Comparison of ENCODE assay signal across 35 cellular contexts in genomic region chr20:30503992-30504570, GRCh38.
"Had no signal": no experiment of that assay in that cellular context is flagged by ENCODE, and none has a peak within 500 bp of the region (broad histone marks: within the 10 kb centered on the region; RNA-seq: fewer than 3 reads in every experiment).

No MANE protein-coding gene starts in this region.

- H3K36me3 ChIP-seq: brain microvascular endothelial cell, Peyer's patch, SJSA1 had no signal

- H3K27me3 ChIP-seq: brain microvascular endothelial cell, Peyer's patch, SJSA1 had no signal

- H3K27ac ChIP-seq: brain microvascular endothelial cell, Peyer's patch, SJSA1, VCaP had no signal

- ATAC-seq: activated CD8-positive, alpha-beta memory T cell treated with anti-CD3 and anti-CD28 coated beads, Interleukin-2, amount 10 ng/mL, durations not matched to agents 7 days and 5 days; activated naive CD8-positive, alpha-beta T cell treated with anti-CD3 and anti-CD28 coated beads, Interleukin-2, amount 50 U/mL, for 24 hours; PC-3 had no signal

- H3K4me1 ChIP-seq: Peyer's patch, SJSA1 had no signal

- DNase-seq: activated B cell treated with CpG ODN at 0.5 μM for 24 hours; activated CD4-positive, alpha-beta memory T cell treated with anti-CD3 and anti-CD28 coated beads, Interleukin-2, amount 10 ng/mL, durations not matched to agents 7 days and 5 days; activated CD4-positive, alpha-beta T cell treated with anti-CD3 and anti-CD28 coated beads for 48 hours; activated CD4-positive, CD25-positive, alpha-beta regulatory T cell treated with anti-CD3 and anti-CD28 coated beads, Interleukin-2, amount 50 U/mL, for 72 hours; activated CD8-positive, alpha-beta memory T cell treated with anti-CD3 and anti-CD28 coated beads for 24 hours; activated CD8-positive, alpha-beta memory T cell treated with anti-CD3 and anti-CD28 coated beads, Interleukin-2, amount 10 ng/mL, durations not matched to agents 7 days and 5 days; activated CD8-positive, alpha-beta memory T cell treated with anti-CD3 and anti-CD28 coated beads, Interleukin-2, amount 50 U/mL, for 48 hours; activated effector memory CD4-positive, alpha-beta T cell treated with Interleukin-2 at 50 U/mL for 16 hours; activated naive CD4-positive, alpha-beta T cell treated with anti-CD3 and anti-CD28 coated beads, Interleukin-2, amount 10 ng/mL, durations not matched to agents 7 days and 5 days; activated naive CD8-positive, alpha-beta T cell treated with anti-CD3 and anti-CD28 coated beads, Interleukin-2, amount 50 U/mL, for 24 hours; activated T-cell treated with anti-CD3 and anti-CD28 coated beads, Interleukin-2, amount 50 U/mL, for 48 hours; anterior cingulate cortex; brain microvascular endothelial cell; central memory CD4-positive, alpha-beta T cell; NCI-H1092 treated with DMSO at 0.1 percent for 48 hours; NCI-H1417; NCI-H146; NCI-H187; NCI-H2029 treated with DMSO at 0.1 percent for 48 hours; NCI-H2107; NCI-H2171; NCI-H510A; NCI-H526; NCI-H748 treated with DMSO at 0.1 percent for 48 hours; NK-92 treated with Interleukin-12 subunit alpha and Interleukin-12 subunit beta, amount 100 ng/mL, for 24 hours; PC-3; Peyer's patch; RPMI8226; SHP77 treated with DMSO at 0.1 percent for 48 hours; SW 1271; T-helper 1 cell; T-helper 2 cell; T-helper 9 cell had no signal

- H3K4me3 ChIP-seq: Peyer's patch, SJSA1 had no signal

- H3K9me3 ChIP-seq: Peyer's patch, SJSA1 had no signal
